Comparison of ENCODE assay signal across 8 cellular contexts in genomic region chr20:63863798-63864544, GRCh38. TPM values are rescaled to one million over a fixed set of nuclear protein-coding genes. Genes with fewer than 3 reads are reported as not detected.
A peak's percentile ranks its signal among the peaks of the same experiment; 100 is the strongest.
DNase-seq lines count a peak whose midpoint lies in the region; ATAC-seq and TF ChIP-seq lines count a peak whose summit lies in the region.

No MANE protein-coding gene starts in this region.

- TF ChIP-seq CTCF in VCaP (conservative IDR thresholded peaks at IDR 0.05), result peak; percentile 87
- TF ChIP-seq CTCF in breast epithelium (IDR thresholded peaks at IDR 0.05), result peak in 2 of 3 donors; percentile 35 to 49
- peak; percentile 47 to 87 (median 78) for TF ChIP-seq CTCF in spleen (IDR thresholded peaks at IDR 0.05 in 8 of 11, conservative IDR thresholded peaks at IDR 0.05 in 3 of 11)

- ATAC-seq in HG02943 (IDR thresholded peaks at IDR 0.05; ENCODE audit: low read depth, unreplicated experiment), result peak; percentile 62

- H3K4me1 ChIP-seq in breast epithelium (peaks cover 5 to 12% of the 10 kb centered on the region in 2 donors), spleen (peaks cover 32 to 95% (median 75%) of the 10 kb centered on the region in 6 donors)

- H3K9me3 ChIP-seq in breast epithelium (no peaks in the 10 kb centered on the region), spleen (no peaks in the 10 kb centered on the region)

- intact Hi-C loops in breast epithelium (cut with DNase I; ENCODE audit: low total_unique reads) (no loop called here), spleen (cut with DNase I; ENCODE audit: low total_unique reads) (loop anchor here (10.0 kb wide), 1 partner anchor 159 kb away; the partner anchor contains the start of genes ARFRP1 and ZGPAT)

- peak; percentile 91 for DNase-seq in DMS 273 (lab: John Stamatoyannopoulos, UW; ENCODE audit: unreplicated experiment)
- no peak for DNase-seq in DMS 273 treated with DMSO at 0.1 percent for 48 hours (lab: John Stamatoyannopoulos, UW)
- DNase-seq in NCI-H2107 (lab: John Stamatoyannopoulos, UW), result peak; percentile 61
- peak; percentile 77 to 90 for DNase-seq in breast epithelium (ENCODE audit: low spot score in 2 of 2)
- peak; percentile 73 for DNase-seq in inferior parietal cortex (ENCODE audit: extremely low spot score)
- DNase-seq in spleen, result peak; percentile 98

- H3K27ac ChIP-seq in VCaP, result peak overlapping the region; percentile 99
- H3K27ac ChIP-seq in breast epithelium, result peak overlapping the region; percentile 95 to 97
- H3K27ac ChIP-seq in spleen, result peak overlapping the region; percentile 91 to 99 (median 97)

- H3K27me3 ChIP-seq in breast epithelium, result no peaks in the 10 kb centered on the region
- H3K27me3 ChIP-seq in spleen (replicated peaks in 1 of 7), result no peaks in the 10 kb centered on the region

- TF ChIP-seq POLR2A in breast epithelium (IDR thresholded peaks at IDR 0.05) (no peak), spleen (IDR thresholded peaks at IDR 0.05) (no peak)

- H3K36me3 ChIP-seq in breast epithelium, result no peaks in the 10 kb centered on the region
- peaks cover 0 to 47% (median 23%) of the 10 kb centered on the region in 6 donors for H3K36me3 ChIP-seq in spleen

- WGBS in spleen, 5 donors, result 1 to 2% (median 2%) methylated on average over 28 to 38 of the region's 38 CpGs

- peak overlapping the region; percentile 88 to 98 (median 95) for H3K4me3 ChIP-seq in breast epithelium
- H3K4me3 ChIP-seq in spleen, result peak overlapping the region; percentile 67 to 94 (median 88)

RNA-seq across cellular contexts. Expression of gene TPD52L2, which starts 1.1 kb away (rescaled TPM):
- total RNA-seq in breast epithelium, result 100 to 1,000 TPM in 1 of 3 donors, 10 to 100 TPM in 2; 75.1 to 146 (median 84.2) TPM
- total RNA-seq in spleen, result 100 to 1,000 TPM in 1 of 7 donors, 10 to 100 TPM in 6; 66.3 to 102 (median 92.1) TPM
- 10 to 100 TPM; 60.2 to 94.6 (median 63.5) TPM for polyA plus RNA-seq in spleen

RNA-seq across cellular contexts. Expression of gene ABHD16B, which starts 2.7 kb away (rescaled TPM):
- total RNA-seq in breast epithelium, result not detected
- not detected for total RNA-seq in spleen
- under 1 TPM; 0.49 to 0.86 (median 0.57) TPM for polyA plus RNA-seq in spleen

RNA-seq across cellular contexts. Expression of gene DNAJC5, which starts 31.0 kb away (rescaled TPM):
- 10 to 100 TPM; 31.1 to 37.9 (median 37.0) TPM for total RNA-seq in breast epithelium
- 10 to 100 TPM; 47.5 to 83.1 (median 65.4) TPM for total RNA-seq in spleen
- polyA plus RNA-seq in spleen, result 10 to 100 TPM; 12.7 to 32.3 (median 15.2) TPM

RNA-seq across cellular contexts. Expression of gene ZBTB46, which starts 32.9 kb away (rescaled TPM):
- total RNA-seq in breast epithelium (10 to 100 TPM in 2 of 3 donors, 1 to 10 TPM in 1; 8.2 to 18.7 (median 10.7) TPM), spleen (10 to 100 TPM; 27.6 to 76.5 (median 35.9) TPM)
- polyA plus RNA-seq in spleen, result 10 to 100 TPM in 1 of 3 donors, 1 to 10 TPM in 2; 3.6 to 14.7 (median 4.7) TPM
